ENCODE assay signal across 15 cellular contexts in the genomic region with DNA sequence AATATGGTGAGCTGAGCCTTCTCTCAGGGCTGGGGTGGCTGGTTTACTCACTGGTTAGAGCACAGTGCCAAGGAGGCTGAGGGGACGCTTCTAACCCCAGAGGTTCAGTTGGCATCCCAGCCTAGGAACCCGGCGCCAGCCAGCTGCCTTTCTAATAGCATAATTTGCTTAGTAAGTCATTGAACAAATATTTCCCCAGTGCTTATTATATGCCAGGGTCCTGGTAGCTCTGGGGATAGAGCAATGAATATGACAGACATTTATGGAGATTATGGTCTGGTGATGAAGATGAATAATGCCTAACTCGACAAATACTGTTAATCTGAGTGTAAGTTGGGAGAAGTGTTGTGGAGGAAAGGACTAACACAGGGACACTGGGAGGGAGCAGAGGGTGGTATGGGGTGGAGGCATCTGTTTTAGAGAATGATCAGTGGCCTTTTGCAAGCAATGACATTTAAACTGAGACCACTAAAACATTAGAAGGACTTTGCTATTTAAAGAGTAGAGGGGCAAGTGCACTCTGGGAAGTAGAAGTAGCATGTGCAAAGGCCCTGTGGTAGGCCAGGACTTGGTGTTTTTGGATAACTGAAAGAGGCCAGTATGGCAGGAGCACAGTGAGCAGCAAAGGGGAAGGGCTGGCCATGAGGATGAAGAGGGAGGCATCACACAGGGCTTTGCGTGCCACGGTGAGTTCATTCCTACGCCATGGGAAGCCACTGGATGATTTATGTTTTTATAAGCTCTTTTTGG.
DNase-seq lines count a peak whose midpoint lies in the region; ATAC-seq and TF ChIP-seq lines count a peak whose summit lies in the region.
"Had no signal": no experiment of that assay in that cellular context is flagged by ENCODE, and none has a peak within 500 bp of the region (broad histone marks: within the 10 kb centered on the region; RNA-seq: fewer than 3 reads in every experiment).

No MANE protein-coding gene starts in this region.

- H3K9me3 ChIP-seq in HEK293 (ENCODE audit: control insufficient read depth, insufficient read depth, low read depth, low read length): no peaks in the 10 kb centered on the region
- H3K9me3 ChIP-seq in neural progenitor cell (ENCODE audit: low read depth): no peaks in the 10 kb centered on the region
- H3K9me3 ChIP-seq: A549, BE2C had no signal

- no peak overlapping the region for H3K4me2 ChIP-seq in neural progenitor cell
- H3K4me2 ChIP-seq: A549 had no signal

- H3K4me3 ChIP-seq in HEK293 (ENCODE audit: low read depth, low read length) (no peak overlapping the region), neural progenitor cell (no peak overlapping the region)
- H3K4me3 ChIP-seq: A549, GM23248 had no signal

- H3K4me3 Mint-ChIP-seq in neural progenitor cell: no peak overlapping the region
- H3K4me3 Mint-ChIP-seq: CD8-positive, alpha-beta T cell; IgD-negative memory B cell had no signal

- H3K27ac ChIP-seq in HEK293 (ENCODE audit: extremely low read depth, low read depth, low read length) (no peak overlapping the region), neural progenitor cell (no peak overlapping the region)
- H3K27ac ChIP-seq: A549, C4-2B, GM23248 had no signal

- no peaks in the 10 kb centered on the region for H3K36me3 ChIP-seq in HEK293 (ENCODE audit: control insufficient read depth in 2 of 2, insufficient read depth in 1 of 2, low read length in 2 of 2)
- H3K36me3 ChIP-seq in neural progenitor cell: no peaks in the 10 kb centered on the region
- H3K36me3 ChIP-seq: BE2C had no signal

- POLR2A ChIA-PET in HEK293 (lab: Yijun Ruan, JAX): no interaction called here
- POLR2A ChIA-PET in HEK293T (lab: Yijun Ruan, JAX): no interaction called here

- peaks cover 7% of the 10 kb centered on the region for H3F3A ChIP-seq in neural progenitor cell (ENCODE audit: low read depth)

- H3K4me1 Mint-ChIP-seq in neural progenitor cell: peaks cover 10% of the 10 kb centered on the region

- TF ChIP-seq CTCF in HEK293 (tag by site-specific recombination; IDR thresholded peaks at IDR 0.05): no peak
- no peak for TF ChIP-seq CTCF in neural progenitor cell (IDR thresholded peaks at IDR 0.05)

- CTCF ChIA-PET in HEK293 (lab: Yijun Ruan, JAX) (no interaction called here), HEK293T (lab: Yijun Ruan, JAX) (no interaction called here)

- no peaks in the 10 kb centered on the region for H3K79me2 ChIP-seq in neural progenitor cell (ENCODE audit: low read depth)

- H3K27ac Mint-ChIP-seq in neural progenitor cell: peak overlapping the region; percentile 16
- H3K27ac Mint-ChIP-seq: CD8-positive, alpha-beta T cell; IgD-negative memory B cell had no signal

- no peaks in the 10 kb centered on the region for H3K9me3 Mint-ChIP-seq in neural progenitor cell
- H3K9me3 Mint-ChIP-seq: CD8-positive, alpha-beta T cell had no signal

- H2AFZ ChIP-seq in neural progenitor cell (replicated peaks): no peak overlapping the region
- H2AFZ ChIP-seq: GM23248 had no signal

- DNase-seq in HEK293T (ENCODE audit: extremely low spot score) (no peak), NCI-H69 (lab: John Stamatoyannopoulos, UW) (peak; percentile 64), neural progenitor cell (ENCODE audit: low spot score) (no peak), CD1c-positive myeloid dendritic cell (ENCODE audit: extremely low spot score) (no peak), NCI-H2029 (lab: John Stamatoyannopoulos, UW) (no peak)
- DNase-seq: BE2C; CD8-positive, alpha-beta T cell; COR-L47; GM23248 had no signal

- H3K4me1 ChIP-seq in HEK293 (ENCODE audit: control insufficient read depth, insufficient read depth, low read length) (0 out of 2 replicates have a peak, but pooled peaks cover 2% of the 10 kb centered on the region), neural progenitor cell (no peaks in the 10 kb centered on the region)
- H3K4me1 ChIP-seq: BE2C had no signal

- no peak for ATAC-seq in HG03045 (IDR thresholded peaks at IDR 0.05; ENCODE audit: unreplicated experiment)
- ATAC-seq: A549; CD8-positive, alpha-beta T cell; HCT116 had no signal

- peaks cover 10% of the 10 kb centered on the region for H3K27me3 Mint-ChIP-seq in neural progenitor cell (ENCODE audit: insufficient read depth, low read depth)

- H3K27me3 ChIP-seq in neural progenitor cell: no peaks in the 10 kb centered on the region
- H3K27me3 ChIP-seq: BE2C had no signal

- no peak overlapping the region for H3K9ac ChIP-seq in neural progenitor cell
- H3K9ac ChIP-seq: GM23248 had no signal

- peaks cover 28% of the 10 kb centered on the region for H3K36me3 Mint-ChIP-seq in neural progenitor cell
- H3K36me3 Mint-ChIP-seq: CD8-positive, alpha-beta T cell had no signal

- H4K20me1 ChIP-seq in neural progenitor cell (ENCODE audit: low read depth): no peaks in the 10 kb centered on the region

TF ChIP-seq in HEK293, 187 proteins besides CTCF, POLR2A, EP300 and RAD21:
- TF ChIP-seq ZNF623 (tag by site-specific recombination; IDR thresholded peaks at IDR 0.05) (peak; percentile 92), ZNF423 (tag by site-specific recombination; IDR thresholded peaks at IDR 0.05) (no peak)

TF ChIP-seq in HEK293T, 16 proteins besides CTCF, POLR2A, EP300 and RAD21:
- TF ChIP-seq, protein P1, sequence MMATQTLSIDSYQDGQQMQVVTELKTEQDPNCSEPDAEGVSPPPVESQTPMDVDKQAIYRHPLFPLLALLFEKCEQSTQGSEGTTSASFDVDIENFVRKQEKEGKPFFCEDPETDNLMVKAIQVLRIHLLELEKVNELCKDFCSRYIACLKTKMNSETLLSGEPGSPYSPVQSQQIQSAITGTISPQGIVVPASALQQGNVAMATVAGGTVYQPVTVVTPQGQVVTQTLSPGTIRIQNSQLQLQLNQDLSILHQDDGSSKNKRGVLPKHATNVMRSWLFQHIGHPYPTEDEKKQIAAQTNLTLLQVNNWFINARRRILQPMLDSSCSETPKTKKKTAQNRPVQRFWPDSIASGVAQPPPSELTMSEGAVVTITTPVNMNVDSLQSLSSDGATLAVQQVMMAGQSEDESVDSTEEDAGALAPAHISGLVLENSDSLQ (IDR thresholded peaks at IDR 0.05): 0 out of 2 replicates have a peak, but pooled peaks have one; percentile 10
- no peak for TF ChIP-seq TARDBP (IDR thresholded peaks at IDR 0.05)
TF ChIP-seq in HEK293T: peak in this region for 1.
